8 cellular contexts compared by ENCODE assay signal in the genomic region with DNA sequence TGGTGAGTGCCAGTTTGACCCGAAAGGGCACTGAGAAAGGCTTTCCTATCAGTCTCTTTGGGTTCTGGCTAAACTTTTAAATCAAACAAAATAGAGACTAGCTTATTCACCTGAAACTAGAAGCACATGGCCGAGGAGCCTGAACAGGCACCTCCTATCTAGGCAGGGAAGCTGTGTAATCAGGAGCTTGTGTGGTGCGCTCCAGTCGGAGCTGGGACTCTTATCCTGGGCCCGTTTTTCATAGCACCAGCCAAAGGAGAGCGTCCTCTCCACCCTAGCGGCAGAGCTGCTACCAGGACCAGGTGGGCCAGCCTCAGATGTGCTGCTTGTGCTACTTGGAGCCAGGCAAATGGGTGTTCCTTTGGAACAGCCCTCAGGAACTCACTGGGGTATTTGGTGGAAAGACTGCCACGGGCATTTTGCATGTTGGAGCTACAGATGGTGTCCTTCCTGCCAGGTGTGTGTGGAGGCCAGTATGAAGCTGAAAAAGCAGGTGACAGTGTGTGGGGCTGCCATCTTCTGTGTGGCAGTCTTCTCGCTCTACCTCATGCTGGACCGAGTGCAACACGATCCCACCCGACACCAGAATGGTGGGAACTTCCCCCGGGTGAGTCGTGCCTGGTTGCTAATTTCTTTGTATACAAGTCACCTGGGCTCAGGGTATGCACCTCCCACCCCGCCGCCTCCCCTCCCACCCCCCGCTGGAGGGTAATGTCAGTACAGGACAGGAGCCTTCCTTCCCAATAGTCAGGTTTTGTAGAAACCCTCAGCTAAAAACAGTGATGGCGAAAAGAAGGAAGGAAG. TPM values are rescaled to one million over a fixed set of nuclear protein-coding genes. Genes with fewer than 3 reads are reported as not detected.
DNase-seq lines count a peak whose midpoint lies in the region; ATAC-seq, FAIRE-seq and TF ChIP-seq lines count a peak whose summit lies in the region.

No MANE protein-coding gene starts in this region.

- no peaks in the 10 kb centered on the region for H4K20me1 ChIP-seq in GM23248 (ENCODE audit: insufficient read depth)

- no peak for TF ChIP-seq EP300 in A549 (IDR thresholded peaks at IDR 0.05)

- in situ Hi-C loops in GM23248 (cut with MboI): no loop called here

- no peaks in the 10 kb centered on the region for H3K36me3 ChIP-seq in GM23248 (ENCODE audit: low read depth)
- H3K36me3 ChIP-seq in cardiac muscle cell: peaks cover 17% of the 10 kb centered on the region

- peaks cover 26% of the 10 kb centered on the region for H3K27me3 Mint-ChIP-seq in WTC11 (ENCODE audit: low read depth)

- POLR2A ChIA-PET in A549 (lab: Yijun Ruan, JAX) (interaction anchor here (1.0 to 2.2 kb wide), 2 partner anchors 26 to 28 kb away, joined by 5 to 14 read pairs; partner anchors contain the start of gene HDDC3), WTC11 (lab: Charles Lee) (interaction anchor here (0.6 to 2.5 kb wide), 5 partner anchors 28 to 588 kb away, joined by 3 to 17 read pairs (median 5); partner anchors contain the start of genes HDDC3, IQGAP1 and UNC45A)

- no peak for FAIRE-seq in A549 (lab: Jason Lieb, UNC)
- FAIRE-seq in D721Med (lab: Jason Lieb, UNC): no peak

- no peaks in the 10 kb centered on the region for H3K27me3 ChIP-seq in GM23248 (replicated peaks; ENCODE audit: insufficient read depth)
- no peaks in the 10 kb centered on the region for H3K27me3 ChIP-seq in cardiac muscle cell

- peak overlapping the region; percentile 79 for H3K4me3 Mint-ChIP-seq in WTC11

- H3K4me2 ChIP-seq in A549: peak overlapping the region; percentile 99
- peak overlapping the region; percentile 89 for H3K4me2 ChIP-seq in GM23248 (ENCODE audit: unreplicated experiment)

- H3K9me3 Mint-ChIP-seq in WTC11: no peaks in the 10 kb centered on the region

- peak overlapping the region; percentile 70 for H3K9ac ChIP-seq in GM23248

- H3K4me1 ChIP-seq in A549 (peaks cover 14% of the 10 kb centered on the region), GM23248 (ENCODE audit: insufficient read depth) (peaks cover 6% of the 10 kb centered on the region; the same call in 1 of the 2 replicates), cardiac muscle cell (ENCODE audit: low read depth) (peaks cover 21% of the 10 kb centered on the region)

- no peak overlapping the region for H3K27ac Mint-ChIP-seq in WTC11

- 85% methylated on average over 17 of the region's 18 CpGs for WGBS in A549 (ENCODE audit: missing lambda C conversion rate)
- whole genome bisulfite sequencing in GM23248 (ENCODE audit: low coverage in 1 of 2, low lambda C conversion rate in 2 of 2, missing lambda C conversion rate in 2 of 2), 2 experiments: 78 to 84% methylated on average over 18 of the region's 18 CpGs

- H3K4me3 ChIP-seq in A549 (peak overlapping the region; percentile 81), GM23248 (peak overlapping the region; percentile 74), cardiac muscle cell (peak overlapping the region; percentile 87), retinal pigment epithelial cell (ENCODE audit: low read length) (peak overlapping the region; percentile 77)

- peaks cover 10% of the 10 kb centered on the region; the same call in 1 of the 2 replicates for H3F3A ChIP-seq in GM23248 (ENCODE audit: insufficient read depth)

- DNase-seq in A549 (ENCODE audit: low read depth in 1 of 2, low spot score in 1 of 2): peak; percentile 30 to 46
- DNase-seq in GM23248: no peak
- peak; percentile 58 for DNase-seq in WTC11 (ENCODE audit: low spot score)
- peak in 1 of 2 donors; percentile 59 for DNase-seq in cardiac muscle cell (ENCODE audit: low read depth in 1 of 2, low spot score in 1 of 2)
- no peak for DNase-seq in retinal pigment epithelial cell (ENCODE audit: low read depth)
- no peak for DNase-seq in medulla oblongata (ENCODE audit: extremely low spot score)
- DNase-seq in D721Med (ENCODE audit: insufficient read length, low spot score): no peak
- DNase-seq in H4 (ENCODE audit: low spot score): no peak

- H3K27ac ChIP-seq in A549 (peak overlapping the region; percentile 88), GM23248 (no peak overlapping the region), cardiac muscle cell (peak overlapping the region; percentile 93)

- no peaks in the 10 kb centered on the region for H3K9me2 ChIP-seq in GM23248 (ENCODE audit: insufficient read depth)

- TF ChIP-seq POLR2A in A549 (IDR thresholded peaks at IDR 0.05; ENCODE audit: low read length): no peak

- no peaks in the 10 kb centered on the region for H3K79me2 ChIP-seq in GM23248 (ENCODE audit: insufficient read depth)

- H3K36me3 Mint-ChIP-seq in WTC11: peaks cover 7% of the 10 kb centered on the region

- ATAC-seq in A549 (peak; percentile 7 to 30; a peak in 3 of 6 replicates), WTC11 (peak; percentile 62)

- no peaks in the 10 kb centered on the region for H3K9me3 ChIP-seq in A549
- no peaks in the 10 kb centered on the region for H3K9me3 ChIP-seq in GM23248 (ENCODE audit: low read depth)
- no peaks in the 10 kb centered on the region for H3K9me3 ChIP-seq in cardiac muscle cell (ENCODE audit: low read depth)

- H3K4me1 Mint-ChIP-seq in WTC11: peaks cover 23% of the 10 kb centered on the region

- no peak for TF ChIP-seq RAD21 in A549 (conservative IDR thresholded peaks at IDR 0.05 in 1 of 2, IDR thresholded peaks at IDR 0.05 in 1 of 2)

- CTCF ChIA-PET in A549 (lab: Yijun Ruan, JAX): interaction anchor here (0.5 to 16.8 kb wide), 15 partner anchors 11 to 552 kb away, joined by 3 to 326 read pairs (median 7); partner anchors contain the start of genes FES, HDDC3, UNC45A and ZNF774
- CTCF ChIA-PET in WTC11 (lab: Charles Lee): interaction anchor here (0.6 to 7.3 kb wide), 19 partner anchors 9 to 841 kb away, joined by 3 to 194 read pairs (median 5); partner anchors contain the start of genes BLM, FES, HDDC3 and RCCD1

- H2AFZ ChIP-seq in GM23248: peak overlapping the region; percentile 92

- TF ChIP-seq CTCF in A549 (IDR thresholded peaks at IDR 0.05): no peak
- no peak for TF ChIP-seq CTCF in WTC11 (IDR thresholded peaks at IDR 0.05)
- TF ChIP-seq CTCF in cardiac muscle cell (IDR thresholded peaks at IDR 0.05; ENCODE audit: low read depth, low read length): no peak
- peak; percentile 34 for TF ChIP-seq CTCF in retinal pigment epithelial cell (conservative IDR thresholded peaks at IDR 0.05; ENCODE audit: low read depth, low read length)
- no peak for TF ChIP-seq CTCF in D721Med (IDR thresholded peaks at IDR 0.05; ENCODE audit: insufficient read depth, missing control alignments)

RNA-seq across cellular contexts. Expression of gene MAN2A2, which starts 0.8 kb away (rescaled TPM):
- polyA plus RNA-seq in A549 (2011; rRNA removed) (22.0 and 37.0 TPM in 2 replicates), A549 (2017; fragmentation: RNase III; extraction: RNeasy Plus Mini Kit Qiagen cat#74134 plus additional on column Dnase treatment) (29.6 to 35.3 TPM (median 32.6 TPM) in 3 replicates), GM23248 (2016; fragmentation: Nextera tagmentation; extraction: Ambion mirVana) (4.3 and 5.1 TPM in 2 replicates), cardiac muscle cell (54.3 and 66.3 TPM in 2 replicates)
- polyA plus RNA-seq in A549 (2012; cell fraction: cytosol; rRNA removed): 56.4 and 73.9 TPM in 2 replicates
- polyA plus RNA-seq in A549 (2012; cell fraction: nucleus; rRNA removed): 415 and 583 TPM in 2 replicates
- polyA minus RNA-seq in A549 (2011; rRNA and poly(A)+ RNA removed): 42.7 and 43.2 TPM in 2 replicates
- total RNA-seq in GM23248 (2014; rRNA removed; shearing (Covaris generic)): 5.9 and 7.7 TPM in 2 replicates
- total RNA-seq in WTC11 (2021) (27.9 to 31.5 TPM (median 31.0 TPM) in 3 replicates), cardiac muscle cell (31.9 and 53.0 TPM in 2 replicates)
- total RNA-seq in H4 (2014; rRNA removed; shearing (Covaris generic)): 3.9 and 10.0 TPM in 2 replicates

RNA-seq across cellular contexts. Expression of gene FES, which starts 19.6 kb away (rescaled TPM):
- polyA plus RNA-seq in A549 (2011; rRNA removed): 0.50 and 0.53 TPM in 2 replicates
- 1.4 and 1.7 TPM in 2 replicates for polyA plus RNA-seq in A549 (2012; cell fraction: cytosol; rRNA removed)
- 1.4 and 1.7 TPM in 2 replicates for polyA plus RNA-seq in A549 (2012; cell fraction: nucleus; rRNA removed)
- polyA plus RNA-seq in A549 (2017; fragmentation: RNase III; extraction: RNeasy Plus Mini Kit Qiagen cat#74134 plus additional on column Dnase treatment): 0.39 to 0.50 TPM (median 0.45 TPM) in 3 replicates
- polyA minus RNA-seq in A549 (2011; rRNA and poly(A)+ RNA removed): 0.39 TPM in 1 of 2 replicates, not detected in the other
- 3.5 and 7.5 TPM in 2 replicates for total RNA-seq in GM23248 (2014; rRNA removed; shearing (Covaris generic))
- 3.5 and 3.6 TPM in 2 replicates for polyA plus RNA-seq in GM23248 (2016; fragmentation: Nextera tagmentation; extraction: Ambion mirVana)
- total RNA-seq in WTC11 (2021): 9.7 to 10.2 TPM (median 10.0 TPM) in 3 replicates
- total RNA-seq in cardiac muscle cell: 13.3 and 19.8 TPM in 2 replicates
- 5.4 and 12.7 TPM in 2 replicates for polyA plus RNA-seq in cardiac muscle cell
- total RNA-seq in H4 (2014; rRNA removed; shearing (Covaris generic)): 0.43 and 0.88 TPM in 2 replicates

RNA-seq across cellular contexts. Expression of gene HDDC3, which starts 28.4 kb away (rescaled TPM):
- 29.8 and 31.9 TPM in 2 replicates for polyA plus RNA-seq in A549 (2011; rRNA removed)
- 41.6 and 42.9 TPM in 2 replicates for polyA plus RNA-seq in A549 (2012; cell fraction: cytosol; rRNA removed)
- 28.9 and 34.8 TPM in 2 replicates for polyA plus RNA-seq in A549 (2012; cell fraction: nucleus; rRNA removed)
- polyA plus RNA-seq in A549 (2017; fragmentation: RNase III; extraction: RNeasy Plus Mini Kit Qiagen cat#74134 plus additional on column Dnase treatment): 25.3 to 29.7 TPM (median 26.1 TPM) in 3 replicates
- polyA minus RNA-seq in A549 (2011; rRNA and poly(A)+ RNA removed): 27.4 and 33.9 TPM in 2 replicates
- total RNA-seq in GM23248 (2014; rRNA removed; shearing (Covaris generic)): 9.7 and 17.3 TPM in 2 replicates
- polyA plus RNA-seq in GM23248 (2016; fragmentation: Nextera tagmentation; extraction: Ambion mirVana): 11.1 and 13.5 TPM in 2 replicates
- 16.4 to 23.6 TPM (median 21.7 TPM) in 3 replicates for total RNA-seq in WTC11 (2021)
- 31.2 and 32.5 TPM in 2 replicates for total RNA-seq in cardiac muscle cell
- 22.5 and 24.9 TPM in 2 replicates for polyA plus RNA-seq in cardiac muscle cell
- 12.9 and 18.1 TPM in 2 replicates for total RNA-seq in H4 (2014; rRNA removed; shearing (Covaris generic))

RNA-seq across cellular contexts. Expression of gene UNC45A, which starts 31.1 kb away (rescaled TPM):
- 47.7 and 48.2 TPM in 2 replicates for polyA plus RNA-seq in A549 (2011; rRNA removed)
- 70.2 and 71.6 TPM in 2 replicates for polyA plus RNA-seq in A549 (2012; cell fraction: cytosol; rRNA removed)
- polyA plus RNA-seq in A549 (2012; cell fraction: nucleus; rRNA removed): 128 and 156 TPM in 2 replicates
- polyA plus RNA-seq in A549 (2017; fragmentation: RNase III; extraction: RNeasy Plus Mini Kit Qiagen cat#74134 plus additional on column Dnase treatment): 76.9 to 82.5 TPM (median 80.4 TPM) in 3 replicates
- polyA minus RNA-seq in A549 (2011; rRNA and poly(A)+ RNA removed): 84.6 and 90.4 TPM in 2 replicates
- 58.8 and 75.8 TPM in 2 replicates for total RNA-seq in GM23248 (2014; rRNA removed; shearing (Covaris generic))
- 58.6 and 59.7 TPM in 2 replicates for polyA plus RNA-seq in GM23248 (2016; fragmentation: Nextera tagmentation; extraction: Ambion mirVana)
- 92.1 to 102 TPM (median 101 TPM) in 3 replicates for total RNA-seq in WTC11 (2021)
- total RNA-seq in cardiac muscle cell: 61.8 and 68.2 TPM in 2 replicates
- 52.5 and 61.1 TPM in 2 replicates for polyA plus RNA-seq in cardiac muscle cell
- 34.6 and 35.2 TPM in 2 replicates for total RNA-seq in H4 (2014; rRNA removed; shearing (Covaris generic))

RNA-seq across cellular contexts. Expression of gene FURIN, which starts 35.5 kb away (rescaled TPM):
- 16.8 and 20.9 TPM in 2 replicates for polyA plus RNA-seq in A549 (2011; rRNA removed)
- polyA plus RNA-seq in A549 (2012; cell fraction: cytosol; rRNA removed): 26.9 and 42.5 TPM in 2 replicates
- 36.8 and 51.9 TPM in 2 replicates for polyA plus RNA-seq in A549 (2012; cell fraction: nucleus; rRNA removed)
- 23.1 to 37.1 TPM (median 33.3 TPM) in 3 replicates for polyA plus RNA-seq in A549 (2017; fragmentation: RNase III; extraction: RNeasy Plus Mini Kit Qiagen cat#74134 plus additional on column Dnase treatment)
- 29.8 and 47.2 TPM in 2 replicates for polyA minus RNA-seq in A549 (2011; rRNA and poly(A)+ RNA removed)
- 48.1 and 50.8 TPM in 2 replicates for total RNA-seq in GM23248 (2014; rRNA removed; shearing (Covaris generic))
- 13.0 and 13.9 TPM in 2 replicates for polyA plus RNA-seq in GM23248 (2016; fragmentation: Nextera tagmentation; extraction: Ambion mirVana)
- 36.8 to 46.3 TPM (median 38.6 TPM) in 3 replicates for total RNA-seq in WTC11 (2021)
- 66.3 and 79.6 TPM in 2 replicates for total RNA-seq in cardiac muscle cell
- 57.7 and 69.3 TPM in 2 replicates for polyA plus RNA-seq in cardiac muscle cell
- total RNA-seq in H4 (2014; rRNA removed; shearing (Covaris generic)): 8.1 and 16.9 TPM in 2 replicates

Comparison
In these comparisons a context has a peak if more than half of its experiments do, and no peak if none do; other contexts are left out.
1. DNase-seq: peak in A549 (2 of 2) and WTC11 (single experiment); none in GM23248 (single experiment), retinal pigment epithelial cell (single experiment), medulla oblongata (single experiment), D721Med (single experiment) and H4 (single experiment).
2. Peak in every context shown above with its lines, with median percentiles within 50 percentile points of each other: H3K4me3 ChIP-seq.